8 cellular contexts compared by ENCODE assay signal in the genomic region with DNA sequence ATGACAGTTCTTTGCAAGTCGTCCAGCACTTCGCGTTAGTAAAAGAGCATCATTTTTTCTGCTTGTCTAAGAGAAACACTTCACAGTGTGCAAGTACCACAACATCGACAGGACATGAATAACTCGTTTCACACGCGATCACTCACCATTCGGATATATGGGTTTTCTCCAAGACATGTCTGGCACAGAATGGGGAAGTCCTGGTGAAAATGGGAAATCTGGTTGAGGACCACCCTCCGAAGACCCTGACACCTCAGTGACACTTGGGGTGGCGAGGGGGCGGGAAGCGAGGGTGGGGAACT. TPM values are rescaled to one million over a fixed set of nuclear protein-coding genes. Genes with fewer than 3 reads are reported as not detected.
DNase-seq lines count a peak whose midpoint lies in the region; ATAC-seq and TF ChIP-seq lines count a peak whose summit lies in the region.

No MANE protein-coding gene starts in this region.

- in situ Hi-C loops in astrocyte of the cerebellum (cut with HindIII; ENCODE audit: low sequenced_read_pairs), result loop anchor here (5.0 kb wide), 1 partner anchor 143 kb away; no protein-coding TSS in a partner anchor

- peaks cover 15 to 23% (median 21%) of the 10 kb centered on the region in 10 experiments for H3K4me1 ChIP-seq in BLaER1 treated with 17β-estradiol and CSF1 and Interleukin-3, amounts not matched to agents 10 nM and 100 nM
- H3K4me1 ChIP-seq in mononuclear cell (ENCODE audit: insufficient read depth, low read length), result peaks cover 21% of the 10 kb centered on the region

- peak; percentile 11 for ATAC-seq in HG02763 (IDR thresholded peaks at IDR 0.05; ENCODE audit: unreplicated experiment)

- TF ChIP-seq CTCF in astrocyte of the cerebellum (IDR thresholded peaks at IDR 0.05; ENCODE audit: low read depth, low read length, missing control alignments), result no peak

- peak overlapping the region; percentile 88 to 100 (median 95) for H3K4me3 ChIP-seq in BLaER1 treated with 17β-estradiol and CSF1 and Interleukin-3, amounts not matched to agents 10 nM and 100 nM
- H3K4me3 ChIP-seq in astrocyte of the cerebellum (ENCODE audit: low read depth, low read length), result peak overlapping the region; percentile 96
- peak overlapping the region; percentile 94 for H3K4me3 ChIP-seq in mononuclear cell (ENCODE audit: low read length)

- no peak for DNase-seq in astrocyte of the cerebellum (ENCODE audit: low read depth)
- no peak for DNase-seq in SHP77 treated with DMSO at 0.1 percent for 48 hours (lab: John Stamatoyannopoulos, UW)
- DNase-seq in stimulated activated naive CD4-positive, alpha-beta T cell treated with Interleukin-2 at 50 U/mL for 16 hours (lab: John Stamatoyannopoulos, UW), result no peak
- DNase-seq in stimulated activated naive CD4-positive, alpha-beta T cell (lab: John Stamatoyannopoulos, UW), result no peak
- no peak for DNase-seq in iPS-NIHi7 (ENCODE audit: extremely low spot score)

- peak overlapping the region; percentile 91 to 98 (median 96) for H3K27ac ChIP-seq in BLaER1 treated with 17β-estradiol and CSF1 and Interleukin-3, amounts not matched to agents 10 nM and 100 nM

- H4K20me1 ChIP-seq in BLaER1 treated with 17β-estradiol and CSF1 and Interleukin-3, amounts not matched to agents 10 nM and 100 nM, result peaks cover 0 to 31% (median 16%) of the 10 kb centered on the region in 11 experiments; a peak in 14 of 22 replicates

- no peaks in the 10 kb centered on the region for H3K27me3 ChIP-seq in BLaER1 treated with 17β-estradiol and CSF1 and Interleukin-3, amounts not matched to agents 10 nM and 100 nM
- no peaks in the 10 kb centered on the region for H3K27me3 ChIP-seq in mononuclear cell (ENCODE audit: insufficient read depth, low read length)

- H3K9ac ChIP-seq in BLaER1 treated with 17β-estradiol and CSF1 and Interleukin-3, amounts not matched to agents 10 nM and 100 nM, result peak overlapping the region; percentile 91 to 99 (median 96)

- H3K4me2 ChIP-seq in BLaER1 treated with 17β-estradiol and CSF1 and Interleukin-3, amounts not matched to agents 10 nM and 100 nM, result peak overlapping the region; percentile 82 to 98 (median 94)

- no peaks in the 10 kb centered on the region for H3K9me3 ChIP-seq in BLaER1 treated with 17β-estradiol and CSF1 and Interleukin-3, amounts not matched to agents 10 nM and 100 nM (replicated peaks in 1 of 11)
- no peaks in the 10 kb centered on the region for H3K9me3 ChIP-seq in mononuclear cell (ENCODE audit: low read depth, low read length)

- peaks cover 37 to 45% (median 44%) of the 10 kb centered on the region in 11 experiments for H3K36me3 ChIP-seq in BLaER1 treated with 17β-estradiol and CSF1 and Interleukin-3, amounts not matched to agents 10 nM and 100 nM

RNA-seq across cellular contexts. Expression of a gene that starts 0.6 kb away (rescaled TPM):
- total RNA-seq in mononuclear cell, result 60.0 TPM

RNA-seq across cellular contexts. Expression of a gene that starts 39.2 kb away (rescaled TPM):
- total RNA-seq in mononuclear cell, result not detected

RNA-seq across cellular contexts. Expression of a gene that starts 58.6 kb away (rescaled TPM):
- total RNA-seq in mononuclear cell, result 111 TPM

RNA-seq across cellular contexts. Expression of a gene that starts 59.8 kb away (rescaled TPM):
- 0.42 TPM for total RNA-seq in mononuclear cell
